ENCODE assay signal across 1 cellular context in the genomic region with DNA sequence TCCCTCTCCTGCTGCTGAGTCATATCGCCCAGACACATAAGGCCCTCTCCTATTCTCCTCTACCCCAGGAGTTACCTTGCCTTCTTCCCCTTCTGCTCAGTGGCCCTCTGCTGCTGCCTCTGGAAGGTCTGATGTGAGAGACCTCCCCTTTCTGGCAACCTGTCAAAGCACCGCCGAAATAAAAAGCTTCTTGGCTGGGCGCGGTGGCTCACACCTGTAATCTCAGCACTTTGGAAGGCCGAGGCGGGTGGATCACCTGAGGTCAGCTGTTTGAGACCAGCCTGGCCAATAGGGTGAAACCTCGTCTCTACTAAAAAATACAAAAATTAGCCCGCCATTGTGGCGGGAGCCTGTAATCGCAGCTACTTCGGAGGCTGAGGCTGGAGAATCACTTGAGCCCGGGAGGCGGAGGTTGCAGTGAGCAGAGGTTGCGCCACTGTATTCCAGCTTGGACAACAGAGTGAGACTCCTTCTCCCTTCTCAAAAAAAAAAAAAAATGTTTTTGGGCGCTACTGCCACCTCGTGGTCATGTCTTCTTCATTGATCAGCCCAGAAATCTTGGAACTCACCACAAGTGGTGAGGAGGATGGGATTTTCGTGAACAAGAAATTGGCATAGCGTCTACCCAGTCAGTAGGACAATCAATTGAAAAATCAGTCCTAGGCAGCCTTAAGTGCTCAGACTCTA.
TF ChIP-seq lines count a peak whose summit lies in the region.

No MANE protein-coding gene starts in this region.

TF ChIP-seq in HepG2, 621 proteins besides CTCF, POLR2A, EP300 and RAD21 (continued from another document):
- TF ChIP-seq, protein P1, sequence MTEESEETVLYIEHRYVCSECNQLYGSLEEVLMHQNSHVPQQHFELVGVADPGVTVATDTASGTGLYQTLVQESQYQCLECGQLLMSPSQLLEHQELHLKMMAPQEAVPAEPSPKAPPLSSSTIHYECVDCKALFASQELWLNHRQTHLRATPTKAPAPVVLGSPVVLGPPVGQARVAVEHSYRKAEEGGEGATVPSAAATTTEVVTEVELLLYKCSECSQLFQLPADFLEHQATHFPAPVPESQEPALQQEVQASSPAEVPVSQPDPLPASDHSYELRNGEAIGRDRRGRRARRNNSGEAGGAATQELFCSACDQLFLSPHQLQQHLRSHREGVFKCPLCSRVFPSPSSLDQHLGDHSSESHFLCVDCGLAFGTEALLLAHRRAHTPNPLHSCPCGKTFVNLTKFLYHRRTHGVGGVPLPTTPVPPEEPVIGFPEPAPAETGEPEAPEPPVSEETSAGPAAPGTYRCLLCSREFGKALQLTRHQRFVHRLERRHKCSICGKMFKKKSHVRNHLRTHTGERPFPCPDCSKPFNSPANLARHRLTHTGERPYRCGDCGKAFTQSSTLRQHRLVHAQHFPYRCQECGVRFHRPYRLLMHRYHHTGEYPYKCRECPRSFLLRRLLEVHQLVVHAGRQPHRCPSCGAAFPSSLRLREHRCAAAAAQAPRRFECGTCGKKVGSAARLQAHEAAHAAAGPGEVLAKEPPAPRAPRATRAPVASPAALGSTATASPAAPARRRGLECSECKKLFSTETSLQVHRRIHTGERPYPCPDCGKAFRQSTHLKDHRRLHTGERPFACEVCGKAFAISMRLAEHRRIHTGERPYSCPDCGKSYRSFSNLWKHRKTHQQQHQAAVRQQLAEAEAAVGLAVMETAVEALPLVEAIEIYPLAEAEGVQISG (CRISPR knock-in tag; IDR thresholded peaks at IDR 0.05) = no peak
- no peak for TF ChIP-seq KDM5A (IDR thresholded peaks at IDR 0.05; ENCODE audit: borderline replicate concordance, low read length)
- TF ChIP-seq, protein P2, sequence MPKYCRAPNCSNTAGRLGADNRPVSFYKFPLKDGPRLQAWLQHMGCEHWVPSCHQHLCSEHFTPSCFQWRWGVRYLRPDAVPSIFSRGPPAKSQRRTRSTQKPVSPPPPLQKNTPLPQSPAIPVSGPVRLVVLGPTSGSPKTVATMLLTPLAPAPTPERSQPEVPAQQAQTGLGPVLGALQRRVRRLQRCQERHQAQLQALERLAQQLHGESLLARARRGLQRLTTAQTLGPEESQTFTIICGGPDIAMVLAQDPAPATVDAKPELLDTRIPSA (CRISPR knock-in tag; IDR thresholded peaks at IDR 0.05; ENCODE audit: borderline replicate concordance) = no peak
- TF ChIP-seq, protein P3, sequence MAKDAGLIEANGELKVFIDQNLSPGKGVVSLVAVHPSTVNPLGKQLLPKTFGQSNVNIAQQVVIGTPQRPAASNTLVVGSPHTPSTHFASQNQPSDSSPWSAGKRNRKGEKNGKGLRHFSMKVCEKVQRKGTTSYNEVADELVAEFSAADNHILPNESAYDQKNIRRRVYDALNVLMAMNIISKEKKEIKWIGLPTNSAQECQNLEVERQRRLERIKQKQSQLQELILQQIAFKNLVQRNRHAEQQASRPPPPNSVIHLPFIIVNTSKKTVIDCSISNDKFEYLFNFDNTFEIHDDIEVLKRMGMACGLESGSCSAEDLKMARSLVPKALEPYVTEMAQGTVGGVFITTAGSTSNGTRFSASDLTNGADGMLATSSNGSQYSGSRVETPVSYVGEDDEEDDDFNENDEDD (CRISPR knock-in tag; IDR thresholded peaks at IDR 0.05; ENCODE audit: borderline replicate concordance) = no peak
- TF ChIP-seq TBX3 (IDR thresholded peaks at IDR 0.05; ENCODE audit: borderline replicate concordance) = no peak
- peak; percentile 44; the same call in 1 of the 2 replicates for TF ChIP-seq ZNF121 (CRISPR knock-in tag; IDR thresholded peaks at IDR 0.05)
